1 cellular context compared by ENCODE assay signal in the genomic region with DNA sequence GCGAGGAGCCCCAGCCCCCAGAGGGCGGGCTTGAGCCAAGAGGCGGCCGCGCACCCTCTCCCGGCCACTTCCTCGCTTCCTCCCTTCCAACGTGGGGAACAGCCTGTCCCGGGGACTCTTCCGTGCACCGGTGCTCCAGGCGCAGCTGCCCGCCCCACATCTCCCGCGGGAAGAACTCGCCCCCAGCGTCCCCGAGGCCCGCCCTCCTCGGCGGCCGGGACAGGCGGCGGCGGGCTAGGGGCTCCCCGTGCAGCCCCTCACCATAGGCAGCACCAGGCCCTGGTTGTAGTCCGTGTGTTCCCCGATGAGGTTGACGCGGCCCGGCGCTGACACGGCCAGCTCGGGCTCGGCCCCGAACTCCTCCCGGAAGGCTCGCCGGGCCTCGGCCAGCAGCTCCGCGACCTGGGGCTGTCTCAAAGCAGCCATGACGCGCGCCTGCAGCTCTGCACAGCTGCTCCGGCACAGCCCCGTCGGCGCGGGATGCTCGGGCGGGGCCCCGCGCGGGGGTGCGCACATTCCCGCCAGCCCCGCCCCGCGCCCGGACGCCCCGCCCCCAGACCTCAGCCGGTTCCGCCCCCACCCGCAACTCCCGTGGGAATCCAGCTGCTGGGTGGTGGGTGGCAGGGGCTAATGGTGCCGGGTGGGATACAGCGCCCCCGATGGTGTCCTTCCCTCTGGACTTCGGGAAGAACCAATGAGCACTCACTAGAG.
TF ChIP-seq lines count a peak whose summit lies in the region.

Gene GALK1 (minus strand): TSS at position 482 of the 711 bp plus-strand sequence. CDS start 56 bp downstream, at position 426.

TF ChIP-seq in HepG2, 621 proteins besides CTCF, POLR2A, EP300 and RAD21 (continued from another document and continues in another):
- TF ChIP-seq, protein P1, sequence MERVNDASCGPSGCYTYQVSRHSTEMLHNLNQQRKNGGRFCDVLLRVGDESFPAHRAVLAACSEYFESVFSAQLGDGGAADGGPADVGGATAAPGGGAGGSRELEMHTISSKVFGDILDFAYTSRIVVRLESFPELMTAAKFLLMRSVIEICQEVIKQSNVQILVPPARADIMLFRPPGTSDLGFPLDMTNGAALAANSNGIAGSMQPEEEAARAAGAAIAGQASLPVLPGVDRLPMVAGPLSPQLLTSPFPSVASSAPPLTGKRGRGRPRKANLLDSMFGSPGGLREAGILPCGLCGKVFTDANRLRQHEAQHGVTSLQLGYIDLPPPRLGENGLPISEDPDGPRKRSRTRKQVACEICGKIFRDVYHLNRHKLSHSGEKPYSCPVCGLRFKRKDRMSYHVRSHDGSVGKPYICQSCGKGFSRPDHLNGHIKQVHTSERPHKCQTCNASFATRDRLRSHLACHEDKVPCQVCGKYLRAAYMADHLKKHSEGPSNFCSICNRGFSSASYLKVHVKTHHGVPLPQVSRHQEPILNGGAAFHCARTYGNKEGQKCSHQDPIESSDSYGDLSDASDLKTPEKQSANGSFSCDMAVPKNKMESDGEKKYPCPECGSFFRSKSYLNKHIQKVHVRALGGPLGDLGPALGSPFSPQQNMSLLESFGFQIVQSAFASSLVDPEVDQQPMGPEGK (CRISPR knock-in tag; IDR thresholded peaks at IDR 0.05) = peak; percentile 62
- TF ChIP-seq RFXAP (CRISPR knock-in tag; IDR thresholded peaks at IDR 0.05; ENCODE audit: borderline replicate concordance) (peak; percentile 31; the same call in 1 of the 2 replicates), ZNF326 (CRISPR knock-in tag; IDR thresholded peaks at IDR 0.05; ENCODE audit: borderline replicate concordance) (no peak), ZNF12 (CRISPR knock-in tag; IDR thresholded peaks at IDR 0.05) (no peak), AGO2 (optimal IDR thresholded peaks at IDR 0.05; ENCODE audit: low read depth, low read length) (peak; percentile 83), MED8 (CRISPR knock-in tag; IDR thresholded peaks at IDR 0.05; ENCODE audit: insufficient replicate concordance) (no peak), HNF4G (IDR thresholded peaks at IDR 0.05; ENCODE audit: borderline replicate concordance, low read depth, low read length) (no peak), HNF4G (CRISPR knock-in tag; IDR thresholded peaks at IDR 0.05; ENCODE audit: borderline replicate concordance, low read depth) (no peak; the same call in 1 of the 2 replicates), ZSCAN12 (CRISPR knock-in tag; IDR thresholded peaks at IDR 0.05) (no peak; the same call in 1 of the 2 replicates), ZFY (CRISPR knock-in tag; IDR thresholded peaks at IDR 0.05) (peak; percentile 81), AKAP8 (CRISPR knock-in tag; IDR thresholded peaks at IDR 0.05) (peak; percentile 48; the same call in 1 of the 2 replicates), ARNTL (CRISPR knock-in tag; IDR thresholded peaks at IDR 0.05) (0 out of 2 replicates have a peak, but pooled peaks have one; percentile 11), ONECUT2 (CRISPR knock-in tag; IDR thresholded peaks at IDR 0.05) (no peak), RBFOX2 (IDR thresholded peaks at IDR 0.05; ENCODE audit: low read depth, low read length) (peak; percentile 87), TAF1 (CRISPR knock-in tag; IDR thresholded peaks at IDR 0.05) (peak; percentile 54), ZNF446 (CRISPR knock-in tag; IDR thresholded peaks at IDR 0.05) (0 out of 2 replicates have a peak, but pooled peaks have one; percentile 15), GABPB1 (CRISPR knock-in tag; IDR thresholded peaks at IDR 0.05) (peak; percentile 60; the same call in 1 of the 2 replicates), HDAC6 (IDR thresholded peaks at IDR 0.05; ENCODE audit: low read depth, low read length) (no peak), ZNF83 (CRISPR knock-in tag; IDR thresholded peaks at IDR 0.05; ENCODE audit: borderline replicate concordance) (no peak), ZSCAN29 (CRISPR knock-in tag; conservative IDR thresholded peaks at IDR 0.05) (no peak), UBTF (CRISPR knock-in tag; IDR thresholded peaks at IDR 0.05) (peak; percentile 73), ZNF513 (CRISPR knock-in tag; conservative IDR thresholded peaks at IDR 0.05) (0 out of 2 replicates have a peak, but pooled peaks have one; percentile 69), ESRRA (CRISPR knock-in tag; IDR thresholded peaks at IDR 0.05; ENCODE audit: low read depth) (peak; percentile 11; the same call in 1 of the 2 replicates), ZSCAN20 (CRISPR knock-in tag; IDR thresholded peaks at IDR 0.05; ENCODE audit: borderline replicate concordance) (peak; percentile 59; the same call in 1 of the 2 replicates), ZNF598 (CRISPR knock-in tag; IDR thresholded peaks at IDR 0.05; ENCODE audit: borderline replicate concordance) (no peak), DNMT3B (CRISPR knock-in tag; conservative IDR thresholded peaks at IDR 0.05) (no peak), MYPOP (CRISPR knock-in tag; IDR thresholded peaks at IDR 0.05) (0 out of 2 replicates have a peak, but pooled peaks have one; percentile 61), ETV6 (CRISPR knock-in tag; conservative IDR thresholded peaks at IDR 0.05) (no peak), SAP130 (CRISPR knock-in tag; IDR thresholded peaks at IDR 0.05; ENCODE audit: low read depth) (peak; percentile 41; the same call in 1 of the 2 replicates), SOX5 (CRISPR knock-in tag; IDR thresholded peaks at IDR 0.05; ENCODE audit: borderline replicate concordance) (no peak), ZBTB42 (CRISPR knock-in tag; IDR thresholded peaks at IDR 0.05) (peak; percentile 23; the same call in 1 of the 2 replicates), TBX3 (IDR thresholded peaks at IDR 0.05; ENCODE audit: borderline replicate concordance) (no peak), ZNF580 (CRISPR knock-in tag; IDR thresholded peaks at IDR 0.05; ENCODE audit: borderline replicate concordance, low read depth) (0 out of 2 replicates have a peak, but pooled peaks have one; percentile 34), ZNF800 (CRISPR knock-in tag; IDR thresholded peaks at IDR 0.05) (no peak), KDM1A (CRISPR knock-in tag; IDR thresholded peaks at IDR 0.05) (0 out of 2 replicates have a peak, but pooled peaks have one; percentile 19), ZNF224 (CRISPR knock-in tag; IDR thresholded peaks at IDR 0.05) (0 out of 2 replicates have a peak, but pooled peaks have one; percentile 57), DNMT1 (CRISPR knock-in tag; IDR thresholded peaks at IDR 0.05) (peak; percentile 92; the same call in 1 of the 2 replicates), RBM39 (IDR thresholded peaks at IDR 0.05; ENCODE audit: low read depth, low read length, poor library complexity, severe bottlenecking) (peak; percentile 85), ZNF160 (CRISPR knock-in tag; IDR thresholded peaks at IDR 0.05) (0 out of 2 replicates have a peak, but pooled peaks have one; percentile 8), MYC (CRISPR knock-in tag; IDR thresholded peaks at IDR 0.05; ENCODE audit: borderline replicate concordance) (0 out of 2 replicates have a peak, but pooled peaks have one; percentile 50), ZNF547 (CRISPR knock-in tag; IDR thresholded peaks at IDR 0.05) (peak; percentile 16), NKX3-1 (CRISPR knock-in tag; IDR thresholded peaks at IDR 0.05) (peak; percentile 39; the same call in 1 of the 2 replicates), ZNF740 (CRISPR knock-in tag; IDR thresholded peaks at IDR 0.05) (peak; percentile 35; the same call in 1 of the 2 replicates), EHMT2 (IDR thresholded peaks at IDR 0.05; ENCODE audit: borderline replicate concordance, low read depth, low read length) (no peak)
- TF ChIP-seq, protein P2, sequence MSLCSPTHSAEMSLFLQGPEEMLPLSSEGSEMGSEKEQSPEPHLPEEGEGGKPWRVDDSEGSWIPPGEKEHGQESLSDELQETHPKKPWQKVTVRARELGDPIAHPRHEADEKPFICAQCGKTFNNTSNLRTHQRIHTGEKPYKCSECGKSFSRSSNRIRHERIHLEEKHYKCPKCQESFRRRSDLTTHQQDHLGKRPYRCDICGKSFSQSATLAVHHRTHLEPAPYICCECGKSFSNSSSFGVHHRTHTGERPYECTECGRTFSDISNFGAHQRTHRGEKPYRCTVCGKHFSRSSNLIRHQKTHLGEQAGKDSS (CRISPR knock-in tag; IDR thresholded peaks at IDR 0.05; ENCODE audit: borderline replicate concordance, low read depth) = 0 out of 2 replicates have a peak, but pooled peaks have one; percentile 20
- TF ChIP-seq, protein P3, sequence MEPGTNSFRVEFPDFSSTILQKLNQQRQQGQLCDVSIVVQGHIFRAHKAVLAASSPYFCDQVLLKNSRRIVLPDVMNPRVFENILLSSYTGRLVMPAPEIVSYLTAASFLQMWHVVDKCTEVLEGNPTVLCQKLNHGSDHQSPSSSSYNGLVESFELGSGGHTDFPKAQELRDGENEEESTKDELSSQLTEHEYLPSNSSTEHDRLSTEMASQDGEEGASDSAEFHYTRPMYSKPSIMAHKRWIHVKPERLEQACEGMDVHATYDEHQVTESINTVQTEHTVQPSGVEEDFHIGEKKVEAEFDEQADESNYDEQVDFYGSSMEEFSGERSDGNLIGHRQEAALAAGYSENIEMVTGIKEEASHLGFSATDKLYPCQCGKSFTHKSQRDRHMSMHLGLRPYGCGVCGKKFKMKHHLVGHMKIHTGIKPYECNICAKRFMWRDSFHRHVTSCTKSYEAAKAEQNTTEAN (CRISPR knock-in tag; conservative IDR thresholded peaks at IDR 0.05) = peak; percentile 61
- TF ChIP-seq, protein P4, sequence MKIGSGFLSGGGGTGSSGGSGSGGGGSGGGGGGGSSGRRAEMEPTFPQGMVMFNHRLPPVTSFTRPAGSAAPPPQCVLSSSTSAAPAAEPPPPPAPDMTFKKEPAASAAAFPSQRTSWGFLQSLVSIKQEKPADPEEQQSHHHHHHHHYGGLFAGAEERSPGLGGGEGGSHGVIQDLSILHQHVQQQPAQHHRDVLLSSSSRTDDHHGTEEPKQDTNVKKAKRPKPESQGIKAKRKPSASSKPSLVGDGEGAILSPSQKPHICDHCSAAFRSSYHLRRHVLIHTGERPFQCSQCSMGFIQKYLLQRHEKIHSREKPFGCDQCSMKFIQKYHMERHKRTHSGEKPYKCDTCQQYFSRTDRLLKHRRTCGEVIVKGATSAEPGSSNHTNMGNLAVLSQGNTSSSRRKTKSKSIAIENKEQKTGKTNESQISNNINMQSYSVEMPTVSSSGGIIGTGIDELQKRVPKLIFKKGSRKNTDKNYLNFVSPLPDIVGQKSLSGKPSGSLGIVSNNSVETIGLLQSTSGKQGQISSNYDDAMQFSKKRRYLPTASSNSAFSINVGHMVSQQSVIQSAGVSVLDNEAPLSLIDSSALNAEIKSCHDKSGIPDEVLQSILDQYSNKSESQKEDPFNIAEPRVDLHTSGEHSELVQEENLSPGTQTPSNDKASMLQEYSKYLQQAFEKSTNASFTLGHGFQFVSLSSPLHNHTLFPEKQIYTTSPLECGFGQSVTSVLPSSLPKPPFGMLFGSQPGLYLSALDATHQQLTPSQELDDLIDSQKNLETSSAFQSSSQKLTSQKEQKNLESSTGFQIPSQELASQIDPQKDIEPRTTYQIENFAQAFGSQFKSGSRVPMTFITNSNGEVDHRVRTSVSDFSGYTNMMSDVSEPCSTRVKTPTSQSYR (CRISPR knock-in tag; IDR thresholded peaks at IDR 0.05; ENCODE audit: borderline replicate concordance) = peak; percentile 41
